In the genomic region with DNA sequence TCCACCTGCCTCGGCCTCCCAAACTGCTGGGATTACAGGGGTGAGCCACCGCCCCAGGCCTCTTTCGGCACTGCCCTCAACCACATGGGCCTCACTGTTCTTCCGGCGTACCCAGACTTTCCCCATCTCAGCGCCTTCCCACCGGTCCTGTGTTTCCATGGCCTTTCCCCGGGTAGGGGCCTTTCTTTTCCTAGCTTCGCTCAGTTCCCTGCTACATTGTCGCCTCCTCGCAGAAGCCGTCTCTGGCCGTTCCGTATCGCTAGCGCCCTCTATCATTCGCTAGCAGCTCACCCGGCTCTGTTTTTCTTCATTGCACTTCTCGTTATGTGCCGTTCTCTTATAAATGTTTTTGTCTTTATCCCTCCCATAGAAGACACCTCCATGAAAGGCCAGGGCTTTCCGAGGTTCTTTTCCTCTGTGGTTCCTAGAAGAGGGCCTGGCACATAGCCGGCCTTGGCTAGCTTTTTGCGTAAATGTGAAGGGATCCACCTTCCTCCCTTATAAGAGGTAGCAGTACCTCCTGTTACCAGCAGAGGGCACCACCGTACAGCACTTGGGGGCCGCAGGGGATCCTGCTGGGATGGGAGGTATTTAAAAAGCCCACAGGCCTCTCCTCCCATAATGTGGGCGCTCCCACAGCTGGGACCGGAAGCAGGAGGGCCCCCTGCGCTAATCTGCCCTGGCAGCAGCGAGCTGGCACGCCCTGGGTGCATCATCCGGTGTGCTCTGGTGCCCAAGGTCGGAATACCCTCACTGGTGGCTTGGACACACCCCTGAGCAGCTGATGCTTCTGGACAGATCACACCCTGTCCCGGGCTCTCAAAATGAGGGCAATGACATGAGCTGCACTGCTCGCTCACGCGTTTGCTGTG, we compare ENCODE assay signal across 1 cellular context.
TF ChIP-seq lines count a peak whose summit lies in the region.

No MANE protein-coding gene starts in this region.

TF ChIP-seq in K562, 482 proteins besides CTCF, POLR2A, EP300 and RAD21 (continued from another document):
- TF ChIP-seq, protein P1, sequence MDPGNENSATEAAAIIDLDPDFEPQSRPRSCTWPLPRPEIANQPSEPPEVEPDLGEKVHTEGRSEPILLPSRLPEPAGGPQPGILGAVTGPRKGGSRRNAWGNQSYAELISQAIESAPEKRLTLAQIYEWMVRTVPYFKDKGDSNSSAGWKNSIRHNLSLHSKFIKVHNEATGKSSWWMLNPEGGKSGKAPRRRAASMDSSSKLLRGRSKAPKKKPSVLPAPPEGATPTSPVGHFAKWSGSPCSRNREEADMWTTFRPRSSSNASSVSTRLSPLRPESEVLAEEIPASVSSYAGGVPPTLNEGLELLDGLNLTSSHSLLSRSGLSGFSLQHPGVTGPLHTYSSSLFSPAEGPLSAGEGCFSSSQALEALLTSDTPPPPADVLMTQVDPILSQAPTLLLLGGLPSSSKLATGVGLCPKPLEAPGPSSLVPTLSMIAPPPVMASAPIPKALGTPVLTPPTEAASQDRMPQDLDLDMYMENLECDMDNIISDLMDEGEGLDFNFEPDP (CRISPR knock-in tag; IDR thresholded peaks at IDR 0.05): no peak
- TF ChIP-seq ZC3H8 (IDR thresholded peaks at IDR 0.05) (0 out of 2 replicates have a peak, but pooled peaks have one; percentile 69), RFX1 (IDR thresholded peaks at IDR 0.05) (no peak), BCOR (IDR thresholded peaks at IDR 0.05) (peak; percentile 74), BRD9 (IDR thresholded peaks at IDR 0.05; ENCODE audit: low read depth, partially characterized antibody) (peak; percentile 58), LEF1 (IDR thresholded peaks at IDR 0.05) (peak; percentile 54; the same call in 1 of the 2 replicates), MAZ (CRISPR knock-in tag; conservative IDR thresholded peaks at IDR 0.05 in 1 of 2, IDR thresholded peaks at IDR 0.05 in 1 of 2) (peak; percentile 38 to 66; a peak in 3 of 4 replicates), HDAC8 (tag; IDR thresholded peaks at IDR 0.05) (0 out of 2 replicates have a peak, but pooled peaks have one; percentile 14), HDAC1 (IDR thresholded peaks at IDR 0.05) (0 out of 4 replicates have a peak, but pooled peaks of 1 of the 2 experiments have one; percentile 19)
- TF ChIP-seq, protein P2, sequence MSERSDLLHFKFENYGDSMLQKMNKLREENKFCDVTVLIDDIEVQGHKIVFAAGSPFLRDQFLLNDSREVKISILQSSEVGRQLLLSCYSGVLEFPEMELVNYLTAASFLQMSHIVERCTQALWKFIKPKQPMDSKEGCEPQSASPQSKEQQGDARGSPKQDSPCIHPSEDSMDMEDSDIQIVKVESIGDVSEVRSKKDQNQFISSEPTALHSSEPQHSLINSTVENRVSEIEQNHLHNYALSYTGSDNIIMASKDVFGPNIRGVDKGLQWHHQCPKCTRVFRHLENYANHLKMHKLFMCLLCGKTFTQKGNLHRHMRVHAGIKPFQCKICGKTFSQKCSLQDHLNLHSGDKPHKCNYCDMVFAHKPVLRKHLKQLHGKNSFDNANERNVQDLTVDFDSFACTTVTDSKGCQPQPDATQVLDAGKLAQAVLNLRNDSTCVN (CRISPR knock-in tag; IDR thresholded peaks at IDR 0.05): 0 out of 2 replicates have a peak, but pooled peaks have one; percentile 12
TF ChIP-seq in K562: peak in this region for 65.
